In genomic region chr5:179733764-179734126, GRCh38 we compare ENCODE assay signal across 8 cellular contexts.
DNase-seq lines count a peak whose midpoint lies in the region; ATAC-seq and TF ChIP-seq lines count a peak whose summit lies in the region.

No MANE protein-coding gene starts in this region.

- H3K36me3 ChIP-seq in DND-41 (ENCODE audit: insufficient read depth, low read length) (peaks cover 43% of the 10 kb centered on the region), SU-DHL-6 (ENCODE audit: low read length) (peaks cover 25% of the 10 kb centered on the region)

- peak overlapping the region; percentile 93 for H3K9ac ChIP-seq in DND-41 (ENCODE audit: low read depth, low read length)
- peak overlapping the region; percentile 90 for H3K9ac ChIP-seq in SU-DHL-6 (ENCODE audit: low read length)

- H3K4me2 ChIP-seq in DND-41 (ENCODE audit: insufficient read depth, low read length): peak overlapping the region; percentile 72
- peak overlapping the region; percentile 95 for H3K4me2 ChIP-seq in SU-DHL-6 (ENCODE audit: low read depth, low read length, poor library complexity, severe bottlenecking)

- peaks cover 36% of the 10 kb centered on the region for H3F3A ChIP-seq in SU-DHL-6 (ENCODE audit: insufficient read depth)

- peak overlapping the region; percentile 76 for H3K27ac ChIP-seq in DND-41 (ENCODE audit: low read length)
- no peak overlapping the region for H3K27ac ChIP-seq in SU-DHL-6 (ENCODE audit: low read depth, low read length)

- DNase-seq in DND-41: no peak
- DNase-seq in fibroblast of mammary gland (ENCODE audit: low read depth): no peak
- peak; percentile 45 for DNase-seq in pons (ENCODE audit: low spot score)
- DNase-seq in NCI-H2227 treated with DMSO at 0.1 percent for 48 hours (lab: John Stamatoyannopoulos, UW): no peak
- no peak for DNase-seq in HEK293T (ENCODE audit: extremely low spot score)
- DNase-seq in GF-D8 (lab: John Stamatoyannopoulos, UW): no peak

- ATAC-seq in DND-41 (ENCODE audit: insufficient read depth, low read depth): no peak
- ATAC-seq in HG02623 (IDR thresholded peaks at IDR 0.05; ENCODE audit: unreplicated experiment): no peak

- TF ChIP-seq CTCF in DND-41 (IDR thresholded peaks at IDR 0.05; ENCODE audit: borderline replicate concordance, extremely low read depth, low read length, poor library complexity, severe bottlenecking): no peak
- TF ChIP-seq CTCF in SU-DHL-6 (IDR thresholded peaks at IDR 0.05; ENCODE audit: insufficient read depth, low read length, poor library complexity, severe bottlenecking): no peak
- TF ChIP-seq CTCF in fibroblast of mammary gland (conservative IDR thresholded peaks at IDR 0.05; ENCODE audit: control insufficient read depth, insufficient read depth, low read depth, low read length): no peak

- CTCF ChIA-PET in HEK293T (lab: Yijun Ruan, JAX): no interaction called here

- H4K20me1 ChIP-seq in DND-41 (ENCODE audit: insufficient read depth, low read length) (peaks cover 44% of the 10 kb centered on the region), SU-DHL-6 (ENCODE audit: low read depth, low read length) (peaks cover 3% of the 10 kb centered on the region; the same call in 1 of the 2 replicates)

- H3K9me2 ChIP-seq in SU-DHL-6 (replicated peaks; ENCODE audit: insufficient read depth, low read length): no peaks in the 10 kb centered on the region

- POLR2A ChIA-PET in HEK293T (lab: Yijun Ruan, JAX): no interaction called here

- H3K4me3 ChIP-seq in DND-41 (ENCODE audit: low read depth in 1 of 2, low read length in 2 of 2): peak overlapping the region; percentile 90 to 92
- H3K4me3 ChIP-seq in SU-DHL-6 (ENCODE audit: insufficient read depth, low read length, poor library complexity, severe bottlenecking): peak overlapping the region; percentile 99
- H3K4me3 ChIP-seq in fibroblast of mammary gland (ENCODE audit: control insufficient read depth, low read depth, low read length): peak overlapping the region; percentile 67

- H3K79me2 ChIP-seq in DND-41 (ENCODE audit: insufficient read depth, low read length) (peaks cover 61% of the 10 kb centered on the region), SU-DHL-6 (ENCODE audit: insufficient read depth, low read length) (peaks cover 55% of the 10 kb centered on the region)

- peaks cover 54% of the 10 kb centered on the region for H3K4me1 ChIP-seq in DND-41 (ENCODE audit: insufficient read depth, low read length)

- H3K27me3 ChIP-seq in DND-41 (ENCODE audit: insufficient read depth, low read length, poor library complexity): no peaks in the 10 kb centered on the region
- no peaks in the 10 kb centered on the region for H3K27me3 ChIP-seq in SU-DHL-6 (ENCODE audit: low read length)

- no peaks in the 10 kb centered on the region for H3K9me3 ChIP-seq in DND-41 (ENCODE audit: insufficient read depth, low read length, severe bottlenecking)
- H3K9me3 ChIP-seq in SU-DHL-6 (ENCODE audit: insufficient read depth, low read length): no peaks in the 10 kb centered on the region

- H2AFZ ChIP-seq in DND-41 (ENCODE audit: low read depth, low read length) (peak overlapping the region; percentile 85), SU-DHL-6 (ENCODE audit: low read depth, low read length, severe bottlenecking) (no peak overlapping the region)

TF ChIP-seq in HEK293T, 16 proteins besides CTCF, POLR2A, EP300 and RAD21:
- no peak for TF ChIP-seq HDGF (IDR thresholded peaks at IDR 0.05; ENCODE audit: borderline replicate concordance)
- TF ChIP-seq ELF4 (IDR thresholded peaks at IDR 0.05): no peak
- TF ChIP-seq PKNOX1 (IDR thresholded peaks at IDR 0.05): no peak
- TF ChIP-seq LEF1 (IDR thresholded peaks at IDR 0.05; ENCODE audit: borderline replicate concordance): no peak
- TF ChIP-seq NFRKB (IDR thresholded peaks at IDR 0.05): no peak
- no peak for TF ChIP-seq FOXK2 (IDR thresholded peaks at IDR 0.05)
- no peak for TF ChIP-seq FOXA1 (IDR thresholded peaks at IDR 0.05)
- TF ChIP-seq ARNT (IDR thresholded peaks at IDR 0.05): no peak
- no peak for TF ChIP-seq FOXM1 (IDR thresholded peaks at IDR 0.05; ENCODE audit: borderline replicate concordance)
- no peak for TF ChIP-seq BHLHE40 (IDR thresholded peaks at IDR 0.05; ENCODE audit: borderline replicate concordance)
- TF ChIP-seq L3MBTL2 (conservative IDR thresholded peaks at IDR 0.05): no peak
- TF ChIP-seq CTBP1 (IDR thresholded peaks at IDR 0.05; ENCODE audit: borderline replicate concordance): no peak
- no peak for TF ChIP-seq SUZ12 (IDR thresholded peaks at IDR 0.05)
- TF ChIP-seq ZNF384 (IDR thresholded peaks at IDR 0.05): no peak
- TF ChIP-seq SP1 (IDR thresholded peaks at IDR 0.05): no peak
- no peak for TF ChIP-seq TARDBP (IDR thresholded peaks at IDR 0.05)
TF ChIP-seq in HEK293T: peak in this region for 0.
